ENCODE assay signal across 1 cellular context in genomic region chr11:45736424-45736823, GRCh38.
TF ChIP-seq lines count a peak whose summit lies in the region.

No MANE protein-coding gene starts in this region.

TF ChIP-seq in GM23338, 12 proteins besides CTCF, POLR2A, EP300 and RAD21 (continued from another document):
- no peak for TF ChIP-seq REST (IDR thresholded peaks at IDR 0.05; ENCODE audit: unreplicated experiment)
